Comparison of ENCODE assay signal across 12 cellular contexts in genomic region chr16:79843631-79844043, GRCh38.
DNase-seq lines count a peak whose midpoint lies in the region; ATAC-seq and TF ChIP-seq lines count a peak whose summit lies in the region.
"Had no signal": no experiment of that assay in that cellular context is flagged by ENCODE, and none has a peak within 500 bp of the region (broad histone marks: within the 10 kb centered on the region; RNA-seq: fewer than 3 reads in every experiment).

No MANE protein-coding gene starts in this region.

- CTCF ChIA-PET in activated CD8-positive, alpha-beta T cell treated with anti-CD3 and anti-CD28 coated beads for 36 hours (lab: Charles Lee), result interaction anchor here (0.7 kb wide), 1 partner anchor 1533 kb away, joined by 3 read pairs; no protein-coding TSS in a partner anchor
- CTCF ChIA-PET in activated CD8-positive, alpha-beta T cell treated with anti-CD3 and anti-CD28 coated beads, Interleukin-2, amount 10 ng/mL, durations not matched to agents 7 days and 5 days (lab: Charles Lee), result no interaction called here

- WGBS in lower leg skin, 2 donors, result 28 to 79% methylated on average over 1 of the region's 1 CpG

- H3K4me1 Mint-ChIP-seq in activated CD8-positive, alpha-beta T cell treated with anti-CD3 and anti-CD28 coated beads for 36 hours (ENCODE audit: low read depth), result peaks cover 12% of the 10 kb centered on the region
- H3K4me1 Mint-ChIP-seq in activated CD8-positive, alpha-beta T cell treated with anti-CD3 and anti-CD28 coated beads, Interleukin-2, amount 10 ng/mL, durations not matched to agents 7 days and 5 days (ENCODE audit: low read depth), result peaks cover 4% of the 10 kb centered on the region
- peaks cover 7 to 22% of the 10 kb centered on the region in 2 donors for H3K4me1 Mint-ChIP-seq in natural killer cell treated with Interleukin-12 subunit alpha and Interleukin-12 subunit beta and Interleukin-15 and Interleukin-18, amount 100 ng/mL, for 72 hours (ENCODE audit: low read depth in 2 of 2)

- H3K27ac ChIP-seq in caudate nucleus (ENCODE audit: low read depth, low read length), result no peak overlapping the region
- H3K27ac ChIP-seq in coronary artery, result no peak overlapping the region
- H3K27ac ChIP-seq: thyroid gland had no signal

- intact Hi-C loops in activated CD8-positive, alpha-beta T cell treated with anti-CD3 and anti-CD28 coated beads for 36 hours (cut with micrococcal nuclease), result no loop called here
- intact Hi-C loops in lower leg skin (cut with DNase I; ENCODE audit: low total_unique reads), result no loop called here

- no peak overlapping the region for H3K4me3 Mint-ChIP-seq in activated CD8-positive, alpha-beta T cell treated with anti-CD3 and anti-CD28 coated beads for 36 hours
- no peak overlapping the region for H3K4me3 Mint-ChIP-seq in activated CD8-positive, alpha-beta T cell treated with anti-CD3 and anti-CD28 coated beads, Interleukin-2, amount 10 ng/mL, durations not matched to agents 7 days and 5 days
- H3K4me3 Mint-ChIP-seq in natural killer cell treated with Interleukin-12 subunit alpha and Interleukin-12 subunit beta and Interleukin-15 and Interleukin-18, amount 100 ng/mL, for 72 hours, result peak overlapping the region; percentile 18
- H3K4me3 Mint-ChIP-seq: H9 had no signal

- H3K9me3 Mint-ChIP-seq in activated CD8-positive, alpha-beta T cell treated with anti-CD3 and anti-CD28 coated beads for 36 hours, result no peaks in the 10 kb centered on the region
- no peaks in the 10 kb centered on the region for H3K9me3 Mint-ChIP-seq in activated CD8-positive, alpha-beta T cell treated with anti-CD3 and anti-CD28 coated beads, Interleukin-2, amount 10 ng/mL, durations not matched to agents 7 days and 5 days (ENCODE audit: insufficient read depth)
- H3K9me3 Mint-ChIP-seq in natural killer cell treated with Interleukin-12 subunit alpha and Interleukin-12 subunit beta and Interleukin-15 and Interleukin-18, amount 100 ng/mL, for 72 hours, result no peaks in the 10 kb centered on the region
- H3K9me3 Mint-ChIP-seq: H9 had no signal

- peak; percentile 78 for ATAC-seq in activated CD8-positive, alpha-beta T cell treated with anti-CD3 and anti-CD28 coated beads for 36 hours
- ATAC-seq in activated CD8-positive, alpha-beta T cell treated with anti-CD3 and anti-CD28 coated beads, Interleukin-2, amount 10 ng/mL, durations not matched to agents 7 days and 5 days, result no peak
- ATAC-seq in GM19395 (IDR thresholded peaks at IDR 0.05; ENCODE audit: unreplicated experiment) (peak; percentile 56), HG03378 (IDR thresholded peaks at IDR 0.05; ENCODE audit: unreplicated experiment) (peak; percentile 50)
- peak; percentile 57 to 67 for ATAC-seq in natural killer cell treated with Interleukin-12 subunit alpha and Interleukin-12 subunit beta and Interleukin-15 and Interleukin-18, amount 100 ng/mL, for 72 hours

- POLR2A ChIA-PET in activated CD8-positive, alpha-beta T cell treated with anti-CD3 and anti-CD28 coated beads for 36 hours (lab: Charles Lee), result interaction anchor here (0.6 kb wide), 1 partner anchor 86 kb away, joined by 4 read pairs; no protein-coding TSS in a partner anchor
- POLR2A ChIA-PET in activated CD8-positive, alpha-beta T cell treated with anti-CD3 and anti-CD28 coated beads, Interleukin-2, amount 10 ng/mL, durations not matched to agents 7 days and 5 days (lab: Charles Lee), result no interaction called here

- H3K27me3 Mint-ChIP-seq in activated CD8-positive, alpha-beta T cell treated with anti-CD3 and anti-CD28 coated beads for 36 hours, result peaks cover 4% of the 10 kb centered on the region
- no peaks in the 10 kb centered on the region for H3K27me3 Mint-ChIP-seq in activated CD8-positive, alpha-beta T cell treated with anti-CD3 and anti-CD28 coated beads, Interleukin-2, amount 10 ng/mL, durations not matched to agents 7 days and 5 days (ENCODE audit: low read depth)
- peaks cover 21 to 31% of the 10 kb centered on the region in 2 donors for H3K27me3 Mint-ChIP-seq in natural killer cell treated with Interleukin-12 subunit alpha and Interleukin-12 subunit beta and Interleukin-15 and Interleukin-18, amount 100 ng/mL, for 72 hours

- H3K4me3 ChIP-seq in coronary artery, result no peak overlapping the region
- H3K4me3 ChIP-seq in lower leg skin (ENCODE audit: low read depth, poor library complexity, severe bottlenecking), result no peak overlapping the region
- H3K4me3 ChIP-seq: thyroid gland had no signal

- DNase-seq in activated CD8-positive, alpha-beta T cell treated with anti-CD3 and anti-CD28 coated beads for 36 hours, result peak; percentile 15
- DNase-seq in activated CD8-positive, alpha-beta T cell treated with anti-CD3 and anti-CD28 coated beads, Interleukin-2, amount 10 ng/mL, durations not matched to agents 7 days and 5 days, result no peak
- no peak for DNase-seq in natural killer cell treated with Interleukin-12 subunit alpha and Interleukin-12 subunit beta and Interleukin-15 and Interleukin-18, amount 100 ng/mL, for 72 hours (ENCODE audit: low spot score)
- DNase-seq in caudate nucleus (lab: John Stamatoyannopoulos, UW) (no peak), coronary artery (ENCODE audit: low spot score) (no peak), lower leg skin (ENCODE audit: low spot score in 2 of 2) (no peak)
- DNase-seq: H9, mesenchymal stem cell, NCI-H524, thyroid gland had no signal

- TF ChIP-seq CTCF in activated CD8-positive, alpha-beta T cell treated with anti-CD3 and anti-CD28 coated beads for 36 hours (IDR thresholded peaks at IDR 0.05), result no peak
- TF ChIP-seq CTCF in coronary artery (IDR thresholded peaks at IDR 0.05) (no peak), lower leg skin (IDR thresholded peaks at IDR 0.05) (no peak)

- no peaks in the 10 kb centered on the region for H3K36me3 Mint-ChIP-seq in activated CD8-positive, alpha-beta T cell treated with anti-CD3 and anti-CD28 coated beads for 36 hours (ENCODE audit: low read depth)
- H3K36me3 Mint-ChIP-seq in activated CD8-positive, alpha-beta T cell treated with anti-CD3 and anti-CD28 coated beads, Interleukin-2, amount 10 ng/mL, durations not matched to agents 7 days and 5 days (ENCODE audit: low read depth), result no peaks in the 10 kb centered on the region
- H3K36me3 Mint-ChIP-seq in natural killer cell treated with Interleukin-12 subunit alpha and Interleukin-12 subunit beta and Interleukin-15 and Interleukin-18, amount 100 ng/mL, for 72 hours, result no peaks in the 10 kb centered on the region

- TF ChIP-seq POLR2A in lower leg skin (IDR thresholded peaks at IDR 0.05), result no peak

- H3K27ac Mint-ChIP-seq in activated CD8-positive, alpha-beta T cell treated with anti-CD3 and anti-CD28 coated beads for 36 hours, result no peak overlapping the region
- no peak overlapping the region for H3K27ac Mint-ChIP-seq in activated CD8-positive, alpha-beta T cell treated with anti-CD3 and anti-CD28 coated beads, Interleukin-2, amount 10 ng/mL, durations not matched to agents 7 days and 5 days
- H3K27ac Mint-ChIP-seq in natural killer cell treated with Interleukin-12 subunit alpha and Interleukin-12 subunit beta and Interleukin-15 and Interleukin-18, amount 100 ng/mL, for 72 hours, result peak overlapping the region in 1 of 2 donors; percentile 59
- H3K27ac Mint-ChIP-seq: H9 had no signal
